Comparison of ENCODE assay signal across 8 cellular contexts in genomic region chr10:102064503-102064867, GRCh38. TPM values are rescaled to one million over a fixed set of nuclear protein-coding genes. Genes with fewer than 3 reads are reported as not detected.
DNase-seq lines count a peak whose midpoint lies in the region; ATAC-seq and TF ChIP-seq lines count a peak whose summit lies in the region.

No MANE protein-coding gene starts in this region.

- H3K27ac Mint-ChIP-seq in activated CD4-positive, alpha-beta T cell treated with anti-CD3 and anti-CD28 coated beads, Interleukin-2, amount 10 ng/mL, durations not matched to agents 7 days and 5 days = peak overlapping the region; percentile 95
- peak overlapping the region; percentile 95 for H3K27ac Mint-ChIP-seq in activated naive CD8-positive, alpha-beta T cell

- POLR2A ChIA-PET in activated CD4-positive, alpha-beta T cell treated with anti-CD3 and anti-CD28 coated beads, Interleukin-2, amount 10 ng/mL, durations not matched to agents 7 days and 5 days (lab: Charles Lee) = no interaction called here

- CTCF ChIA-PET in activated CD4-positive, alpha-beta T cell treated with anti-CD3 and anti-CD28 coated beads, Interleukin-2, amount 10 ng/mL, durations not matched to agents 7 days and 5 days (lab: Charles Lee) = no interaction called here

- DNase-seq in activated CD4-positive, alpha-beta T cell treated with anti-CD3 and anti-CD28 coated beads, Interleukin-2, amount 10 ng/mL, durations not matched to agents 7 days and 5 days = no peak
- DNase-seq in activated CD4-positive, alpha-beta T cell treated with anti-CD3 and anti-CD28 coated beads for 1 hour = no peak
- DNase-seq in right lobe of liver (no peak), ureter (ENCODE audit: low spot score) (no peak)

- H3K4me3 ChIP-seq in right lobe of liver (peak overlapping the region; percentile 94 to 100 (median 95)), thymus (ENCODE audit: low read length) (peak overlapping the region; percentile 76)

- H3K9me3 ChIP-seq in right lobe of liver (no peaks in the 10 kb centered on the region), thymus (ENCODE audit: control insufficient read depth) (no peaks in the 10 kb centered on the region)

- no peaks in the 10 kb centered on the region for H3K9me3 Mint-ChIP-seq in activated CD4-positive, alpha-beta T cell treated with anti-CD3 and anti-CD28 coated beads, Interleukin-2, amount 10 ng/mL, durations not matched to agents 7 days and 5 days
- no peaks in the 10 kb centered on the region for H3K9me3 Mint-ChIP-seq in activated naive CD8-positive, alpha-beta T cell (ENCODE audit: low read depth)

- ATAC-seq in right lobe of liver (no peak), HG03457 (IDR thresholded peaks at IDR 0.05; ENCODE audit: unreplicated experiment) (no peak), GM21367 (IDR thresholded peaks at IDR 0.05; ENCODE audit: unreplicated experiment) (no peak)

- WGBS in right lobe of liver (ENCODE audit: insufficient coverage, low coverage, low lambda C conversion rate, missing lambda C conversion rate) = 91% methylated on average over 1 of the region's 2 CpGs
- WGBS in thymus = 76% methylated on average over 2 of the region's 2 CpGs

- peak overlapping the region; percentile 76 for H3K4me3 Mint-ChIP-seq in activated CD4-positive, alpha-beta T cell treated with anti-CD3 and anti-CD28 coated beads, Interleukin-2, amount 10 ng/mL, durations not matched to agents 7 days and 5 days
- H3K4me3 Mint-ChIP-seq in activated naive CD8-positive, alpha-beta T cell = peak overlapping the region; percentile 89

- TF ChIP-seq CTCF in right lobe of liver (IDR thresholded peaks at IDR 0.05) = no peak

- peaks cover 30% of the 10 kb centered on the region for H3K4me1 Mint-ChIP-seq in activated CD4-positive, alpha-beta T cell treated with anti-CD3 and anti-CD28 coated beads, Interleukin-2, amount 10 ng/mL, durations not matched to agents 7 days and 5 days
- H3K4me1 Mint-ChIP-seq in activated naive CD8-positive, alpha-beta T cell (ENCODE audit: low read depth) = peaks cover 25% of the 10 kb centered on the region

- no peaks in the 10 kb centered on the region for H3K27me3 ChIP-seq in right lobe of liver
- no peaks in the 10 kb centered on the region for H3K27me3 ChIP-seq in thymus (ENCODE audit: control insufficient read depth, insufficient read depth)

- H3K36me3 ChIP-seq in right lobe of liver (no peaks in the 10 kb centered on the region), thymus (ENCODE audit: control insufficient read depth, insufficient read depth) (no peaks in the 10 kb centered on the region)

- H3K27me3 Mint-ChIP-seq in activated CD4-positive, alpha-beta T cell treated with anti-CD3 and anti-CD28 coated beads, Interleukin-2, amount 10 ng/mL, durations not matched to agents 7 days and 5 days = no peaks in the 10 kb centered on the region
- no peaks in the 10 kb centered on the region for H3K27me3 Mint-ChIP-seq in activated naive CD8-positive, alpha-beta T cell

- H3K27ac ChIP-seq in right lobe of liver (peak overlapping the region in 2 of 3 donors; percentile 84 to 86), thymus (ENCODE audit: low read depth) (no peak overlapping the region)

- TF ChIP-seq POLR2A in right lobe of liver (IDR thresholded peaks at IDR 0.05) = no peak

- peaks cover 0 to 18% (median 4%) of the 10 kb centered on the region in 4 donors for H3K4me1 ChIP-seq in right lobe of liver
- H3K4me1 ChIP-seq in thymus (ENCODE audit: control insufficient read depth, insufficient read depth, low read length) = peaks cover 5% of the 10 kb centered on the region

- peaks cover 4% of the 10 kb centered on the region for H3K36me3 Mint-ChIP-seq in activated CD4-positive, alpha-beta T cell treated with anti-CD3 and anti-CD28 coated beads, Interleukin-2, amount 10 ng/mL, durations not matched to agents 7 days and 5 days (ENCODE audit: low read depth)
- H3K36me3 Mint-ChIP-seq in activated naive CD8-positive, alpha-beta T cell = no peaks in the 10 kb centered on the region

- intact Hi-C loops in right lobe of liver (cut with DNase I) = no loop called here

RNA-seq across cellular contexts. Expression of gene HPS6, which starts 0.7 kb away (rescaled TPM):
- total RNA-seq in activated CD4-positive, alpha-beta T cell treated with anti-CD3 and anti-CD28 coated beads, Interleukin-2, amount 10 ng/mL, durations not matched to agents 7 days and 5 days = 10 to 100 TPM; 18.3 to 25.3 TPM
- total RNA-seq in right lobe of liver (10 to 100 TPM in 2 of 6 experiments, 1 to 10 TPM in 4; 6.6 to 11.7 (median 8.4) TPM), ureter (16.0 TPM)
- 8.7 TPM for polyA plus RNA-seq in thymus

RNA-seq across cellular contexts. Expression of gene ARMH3, which starts 8.5 kb away (rescaled TPM):
- 10 to 100 TPM; 22.1 to 23.6 TPM for total RNA-seq in activated CD4-positive, alpha-beta T cell treated with anti-CD3 and anti-CD28 coated beads, Interleukin-2, amount 10 ng/mL, durations not matched to agents 7 days and 5 days
- 10 to 100 TPM in 4 of 6 experiments, 1 to 10 TPM in 2; 8.5 to 13.4 (median 11.6) TPM for total RNA-seq in right lobe of liver
- 18.2 TPM for polyA plus RNA-seq in thymus
- 26.5 TPM for total RNA-seq in ureter

RNA-seq across cellular contexts. Expression of gene LDB1, which starts 55.7 kb away (rescaled TPM):
- total RNA-seq in activated CD4-positive, alpha-beta T cell treated with anti-CD3 and anti-CD28 coated beads, Interleukin-2, amount 10 ng/mL, durations not matched to agents 7 days and 5 days = 100 to 1,000 TPM in 1 of 2 experiments, 10 to 100 TPM in 1; 96.2 to 105 TPM
- total RNA-seq in right lobe of liver = 10 to 100 TPM; 11.2 to 14.7 (median 13.0) TPM
- 42.7 TPM for polyA plus RNA-seq in thymus
- 82.4 TPM for total RNA-seq in ureter
